ENCODE assay signal across 8 cellular contexts in the genomic region with DNA sequence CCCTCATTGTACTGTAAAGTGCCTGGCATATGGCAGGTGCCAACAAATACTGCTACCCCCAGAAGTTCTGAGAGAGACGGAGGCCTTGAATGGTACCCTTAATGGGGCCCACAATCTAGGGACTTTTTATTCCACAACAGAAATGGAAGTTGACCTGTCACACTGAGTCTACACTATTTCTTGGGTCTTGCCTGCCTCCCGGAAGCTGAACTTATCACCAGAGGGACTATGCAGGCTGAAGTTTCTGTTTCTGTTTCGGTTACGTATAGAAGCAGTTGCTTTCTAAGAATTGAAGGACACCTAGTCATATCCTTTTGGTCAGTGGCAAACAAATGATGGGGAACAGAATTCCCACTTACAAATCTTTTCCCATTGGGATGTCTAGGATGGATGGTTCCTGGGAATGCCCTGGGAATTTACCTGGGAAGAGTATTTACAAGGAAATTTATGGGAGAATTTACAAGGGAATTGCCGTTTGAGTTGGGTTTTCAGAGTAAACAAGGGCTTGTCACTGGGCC.
DNase-seq lines count a peak whose midpoint lies in the region; ATAC-seq and TF ChIP-seq lines count a peak whose summit lies in the region.

No MANE protein-coding gene starts in this region.

- TF ChIP-seq CTCF in GM20000 (IDR thresholded peaks at IDR 0.05; ENCODE audit: extremely low read depth, missing control alignments) (no peak), tibial nerve (IDR thresholded peaks at IDR 0.05) (no peak), omental fat pad (IDR thresholded peaks at IDR 0.05) (no peak)

- no peak for TF ChIP-seq POLR2A in tibial nerve (IDR thresholded peaks at IDR 0.05)

- peak overlapping the region; percentile 91 for H3K27ac Mint-ChIP-seq in activated naive CD8-positive, alpha-beta T cell treated with anti-CD3 and anti-CD28 coated beads, Interleukin-2, amount 10 ng/mL, durations not matched to agents 7 days and 5 days

- 74% methylated on average over 5 of the region's 5 CpGs for WGBS in tibial nerve, 2 donors

- peak overlapping the region in 3 of 4 donors; percentile 5 to 43 (median 32) for H3K27ac ChIP-seq in tibial nerve

- peaks cover 13% of the 10 kb centered on the region for H3K36me3 Mint-ChIP-seq in activated naive CD8-positive, alpha-beta T cell treated with anti-CD3 and anti-CD28 coated beads, Interleukin-2, amount 10 ng/mL, durations not matched to agents 7 days and 5 days

- DNase-seq in Daoy (ENCODE audit: low read depth) (peak; percentile 61), GM20000 (ENCODE audit: low spot score) (peak; percentile 77), tibial nerve (ENCODE audit: low spot score in 2 of 2) (no peak), NCI-H2227 treated with DMSO at 0.1 percent for 48 hours (lab: John Stamatoyannopoulos, UW) (no peak), omental fat pad (ENCODE audit: low spot score) (no peak), NCI-H82 treated with DMSO at 0.1 percent for 48 hours (lab: John Stamatoyannopoulos, UW; ENCODE audit: unreplicated experiment) (no peak)
- DNase-seq in activated naive CD8-positive, alpha-beta T cell treated with anti-CD3 and anti-CD28 coated beads, Interleukin-2, amount 10 ng/mL, durations not matched to agents 7 days and 5 days, result no peak

- peak; percentile 67 for ATAC-seq in HG03558 (IDR thresholded peaks at IDR 0.05; ENCODE audit: extremely low read depth, unreplicated experiment)
- ATAC-seq in activated naive CD8-positive, alpha-beta T cell treated with anti-CD3 and anti-CD28 coated beads, Interleukin-2, amount 10 ng/mL, durations not matched to agents 7 days and 5 days (ENCODE audit: low read depth), result peak; percentile 98
- no peak for ATAC-seq in omental fat pad (ENCODE audit: low FRiP score)

- H3K27me3 ChIP-seq in tibial nerve, result no peaks in the 10 kb centered on the region

- H3K9me3 Mint-ChIP-seq in activated naive CD8-positive, alpha-beta T cell treated with anti-CD3 and anti-CD28 coated beads, Interleukin-2, amount 10 ng/mL, durations not matched to agents 7 days and 5 days, result no peaks in the 10 kb centered on the region

- peaks cover 0 to 81% (median 46%) of the 10 kb centered on the region in 4 donors for H3K4me1 ChIP-seq in tibial nerve

- peaks cover 0 to 4% (median 0%) of the 10 kb centered on the region in 4 donors for H3K9me3 ChIP-seq in tibial nerve

- H3K4me3 ChIP-seq in tibial nerve, result no peak overlapping the region

- peaks cover 23% of the 10 kb centered on the region for H3K4me1 Mint-ChIP-seq in activated naive CD8-positive, alpha-beta T cell treated with anti-CD3 and anti-CD28 coated beads, Interleukin-2, amount 10 ng/mL, durations not matched to agents 7 days and 5 days

- H3K36me3 ChIP-seq in tibial nerve, result no peaks in the 10 kb centered on the region

- H3K27me3 Mint-ChIP-seq in activated naive CD8-positive, alpha-beta T cell treated with anti-CD3 and anti-CD28 coated beads, Interleukin-2, amount 10 ng/mL, durations not matched to agents 7 days and 5 days, result peaks cover 1% of the 10 kb centered on the region

- POLR2A ChIA-PET in activated naive CD8-positive, alpha-beta T cell treated with anti-CD3 and anti-CD28 coated beads, Interleukin-2, amount 10 ng/mL, durations not matched to agents 7 days and 5 days (lab: Charles Lee), result interaction anchor here (1.0 kb wide), 1 partner anchor 72 kb away, joined by 3 read pairs; no protein-coding TSS in a partner anchor

- no peak for TF ChIP-seq EP300 in tibial nerve (IDR thresholded peaks at IDR 0.05)

- H3K4me3 Mint-ChIP-seq in activated naive CD8-positive, alpha-beta T cell treated with anti-CD3 and anti-CD28 coated beads, Interleukin-2, amount 10 ng/mL, durations not matched to agents 7 days and 5 days, result peak overlapping the region; percentile 78

Comparison
In these comparisons a context has a peak if more than half of its experiments do, and no peak if none do; other contexts are left out.
1. DNase-seq: peak in Daoy (single experiment) and GM20000 (single experiment); none in activated naive CD8-positive, alpha-beta T cell treated with anti-CD3 and anti-CD28 coated beads, Interleukin-2, amount 10 ng/mL, durations not matched to agents 7 days and 5 days (single experiment), tibial nerve (0 of 2), NCI-H2227 treated with DMSO at 0.1 percent for 48 hours (single experiment), omental fat pad (single experiment) and NCI-H82 treated with DMSO at 0.1 percent for 48 hours (single experiment).